9 cellular contexts compared by ENCODE assay signal in genomic region chr15:41895491-41895890, GRCh38. TPM values are rescaled to one million over a fixed set of nuclear protein-coding genes. Genes with fewer than 3 reads are reported as not detected.
DNase-seq lines count a peak whose midpoint lies in the region; ATAC-seq, FAIRE-seq and TF ChIP-seq lines count a peak whose summit lies in the region.
"Had no signal": no experiment of that assay in that cellular context is flagged by ENCODE, and none has a peak within 500 bp of the region (broad histone marks: within the 10 kb centered on the region; RNA-seq: fewer than 3 reads in every experiment).

No MANE protein-coding gene starts in this region.

- H3K36me3 Mint-ChIP-seq in activated CD8-positive, alpha-beta memory T cell treated with anti-CD3 and anti-CD28 coated beads, Interleukin-2, amount 10 ng/mL, durations not matched to agents 7 days and 5 days, result peaks cover 3% of the 10 kb centered on the region
- peaks cover 35% of the 10 kb centered on the region for H3K36me3 Mint-ChIP-seq in activated T-helper 17 cell treated with anti-CD3 and anti-CD28 coated beads, Interleukin-2, amount 50 U/mL, for 72 hours (ENCODE audit: low read depth)

- H3K4me2 ChIP-seq in keratinocyte (ENCODE audit: control insufficient read depth, extremely low read depth, insufficient read depth, low read depth, low read length), result no peak overlapping the region

- H3K36me3 ChIP-seq in keratinocyte (ENCODE audit: control insufficient read depth in 2 of 2, extremely low read depth in 1 of 2, insufficient read depth in 2 of 2, low read length in 2 of 2) (peaks cover 5 to 14% of the 10 kb centered on the region in 2 experiments), thyroid gland (peaks cover 8 to 14% of the 10 kb centered on the region in 2 donors), small intestine (ENCODE audit: control insufficient read depth in 2 of 2, insufficient read depth in 2 of 2, low read length in 2 of 2) (no peaks in the 10 kb centered on the region)
- H3K36me3 ChIP-seq: ovary had no signal

- dilution Hi-C loops in keratinocyte (cut with MboI; ENCODE audit: extremely low pct_ligation_motif_present, low sequenced_read_pairs), result no loop called here

- no peaks in the 10 kb centered on the region for H4K20me1 ChIP-seq in keratinocyte (ENCODE audit: control insufficient read depth, extremely low read depth, insufficient read depth, low read length)

- H3K4me3 ChIP-seq in keratinocyte (ENCODE audit: control insufficient read depth in 2 of 3, extremely low read depth in 1 of 3, insufficient read depth in 2 of 3, low read depth in 1 of 3, low read length in 3 of 3) (no peak overlapping the region), thyroid gland (replicated peaks in 1 of 3) (no peak overlapping the region), small intestine (ENCODE audit: low read depth in 1 of 2, low read length in 2 of 2) (no peak overlapping the region)
- H3K4me3 ChIP-seq: ovary had no signal

- H3K9ac ChIP-seq in keratinocyte (ENCODE audit: control insufficient read depth, extremely low read depth, insufficient read depth, low read length), result peak overlapping the region; percentile 72

- peaks cover 38% of the 10 kb centered on the region for H3K4me1 Mint-ChIP-seq in activated CD8-positive, alpha-beta memory T cell treated with anti-CD3 and anti-CD28 coated beads, Interleukin-2, amount 10 ng/mL, durations not matched to agents 7 days and 5 days
- H3K4me1 Mint-ChIP-seq in activated T-helper 17 cell treated with anti-CD3 and anti-CD28 coated beads, Interleukin-2, amount 50 U/mL, for 72 hours, result peaks cover 10% of the 10 kb centered on the region

- FAIRE-seq in keratinocyte (lab: Jason Lieb, UNC), result no peak
- FAIRE-seq in small intestine (lab: Jason Lieb, UNC), result no peak

- H3K9me1 ChIP-seq in keratinocyte (ENCODE audit: control insufficient read depth, extremely low read depth, insufficient read depth, low read length), result no peaks in the 10 kb centered on the region

- WGBS in thyroid gland, 2 donors, result 83 to 84% methylated on average over 11 of the region's 11 CpGs
- 92 to 94% (median 92%) methylated on average over 11 of the region's 11 CpGs for WGBS in small intestine, 3 donors

- H3K27ac ChIP-seq in keratinocyte (ENCODE audit: control insufficient read depth, insufficient read depth, low read length) (no peak overlapping the region), thyroid gland (peak overlapping the region; percentile 59 to 77 (median 68)), small intestine (ENCODE audit: low read depth in 1 of 2, low read length in 1 of 2) (peak overlapping the region in 1 of 2 donors; percentile 4)

- CTCF ChIA-PET in activated CD8-positive, alpha-beta memory T cell treated with anti-CD3 and anti-CD28 coated beads, Interleukin-2, amount 10 ng/mL, durations not matched to agents 7 days and 5 days (lab: Charles Lee), result interaction anchor here (0.7 to 5.2 kb wide), 9 partner anchors 8 to 122 kb away, joined by 3 to 47 read pairs (median 4); partner anchors contain the start of gene MAPKBP1

- ATAC-seq in activated CD8-positive, alpha-beta memory T cell treated with anti-CD3 and anti-CD28 coated beads, Interleukin-2, amount 10 ng/mL, durations not matched to agents 7 days and 5 days, result no peak
- ATAC-seq in activated T-helper 17 cell treated with anti-CD3 and anti-CD28 coated beads, Interleukin-2, amount 50 U/mL, for 72 hours (replicated peaks), result no peak

- DNase-seq in activated CD8-positive, alpha-beta memory T cell treated with anti-CD3 and anti-CD28 coated beads, Interleukin-2, amount 10 ng/mL, durations not matched to agents 7 days and 5 days, result no peak
- no peak for DNase-seq in activated CD8-positive, alpha-beta memory T cell treated with anti-CD3 and anti-CD28 coated beads, Interleukin-2, amount 50 U/mL, for 48 hours
- DNase-seq in keratinocyte (ENCODE audit: low read depth, low spot score), result no peak
- DNase-seq in thyroid gland, result no peak
- DNase-seq in small intestine, result no peak
- no peak for DNase-seq in NOMO-1 treated with DMSO at 0.1 percent for 48 hours (lab: John Stamatoyannopoulos, UW; ENCODE audit: unreplicated experiment)
- DNase-seq in RPMI8226, result no peak

- no peak for TF ChIP-seq POLR2A in thyroid gland (IDR thresholded peaks at IDR 0.05)

- TF ChIP-seq CTCF in keratinocyte (optimal IDR thresholded peaks at IDR 0.05 in 1 of 3, IDR thresholded peaks at IDR 0.05 in 1 of 3, conservative IDR thresholded peaks at IDR 0.05 in 1 of 3; ENCODE audit: extremely low read depth in 1 of 3, insufficient read depth in 2 of 3, low read length in 3 of 3) (no peak), thyroid gland (IDR thresholded peaks at IDR 0.05) (no peak)

- no peak overlapping the region for H2AFZ ChIP-seq in keratinocyte (ENCODE audit: control insufficient read depth, low read length)

- H3K9me3 ChIP-seq in keratinocyte (ENCODE audit: control insufficient read depth, low read depth, low read length) (no peaks in the 10 kb centered on the region), thyroid gland (no peaks in the 10 kb centered on the region), small intestine (ENCODE audit: control insufficient read depth, low read depth) (no peaks in the 10 kb centered on the region)
- H3K9me3 ChIP-seq: ovary had no signal

- H3K27me3 ChIP-seq in keratinocyte (ENCODE audit: control insufficient read depth, extremely low read depth, insufficient read depth, low read length), result no peaks in the 10 kb centered on the region
- no peaks in the 10 kb centered on the region for H3K27me3 ChIP-seq in thyroid gland
- H3K27me3 ChIP-seq in small intestine (ENCODE audit: control insufficient read depth in 2 of 2, insufficient read depth in 2 of 2, low read length in 2 of 2), result no peaks in the 10 kb centered on the region
- H3K27me3 ChIP-seq: ovary had no signal

- no peaks in the 10 kb centered on the region for H3K9me3 Mint-ChIP-seq in activated CD8-positive, alpha-beta memory T cell treated with anti-CD3 and anti-CD28 coated beads, Interleukin-2, amount 10 ng/mL, durations not matched to agents 7 days and 5 days (ENCODE audit: low read depth)
- H3K9me3 Mint-ChIP-seq in activated T-helper 17 cell treated with anti-CD3 and anti-CD28 coated beads, Interleukin-2, amount 50 U/mL, for 72 hours, result no peaks in the 10 kb centered on the region

- intact Hi-C loops in thyroid gland (cut with DNase I), result no loop called here

- H3K27ac Mint-ChIP-seq in activated CD8-positive, alpha-beta memory T cell treated with anti-CD3 and anti-CD28 coated beads, Interleukin-2, amount 10 ng/mL, durations not matched to agents 7 days and 5 days, result peak overlapping the region; percentile 96
- peak overlapping the region; percentile 87 for H3K27ac Mint-ChIP-seq in activated T-helper 17 cell treated with anti-CD3 and anti-CD28 coated beads, Interleukin-2, amount 50 U/mL, for 72 hours

- H3K4me1 ChIP-seq in keratinocyte (ENCODE audit: control insufficient read depth, extremely low read depth, insufficient read depth, low read length), result peaks cover 19% of the 10 kb centered on the region
- peaks cover 38 to 48% of the 10 kb centered on the region in 2 donors for H3K4me1 ChIP-seq in thyroid gland
- peaks cover 0 to 5% of the 10 kb centered on the region in 2 donors for H3K4me1 ChIP-seq in small intestine (ENCODE audit: control insufficient read depth in 2 of 2, insufficient read depth in 1 of 2, low read depth in 1 of 2, low read length in 1 of 2)

- peak overlapping the region; percentile 68 for H3K4me3 Mint-ChIP-seq in activated CD8-positive, alpha-beta memory T cell treated with anti-CD3 and anti-CD28 coated beads, Interleukin-2, amount 10 ng/mL, durations not matched to agents 7 days and 5 days
- peak overlapping the region; percentile 50 for H3K4me3 Mint-ChIP-seq in activated T-helper 17 cell treated with anti-CD3 and anti-CD28 coated beads, Interleukin-2, amount 50 U/mL, for 72 hours

- no peaks in the 10 kb centered on the region for H3K79me2 ChIP-seq in keratinocyte (ENCODE audit: control insufficient read depth, insufficient read depth, low read length)

- no peaks in the 10 kb centered on the region for H3K27me3 Mint-ChIP-seq in activated CD8-positive, alpha-beta memory T cell treated with anti-CD3 and anti-CD28 coated beads, Interleukin-2, amount 10 ng/mL, durations not matched to agents 7 days and 5 days
- no peaks in the 10 kb centered on the region for H3K27me3 Mint-ChIP-seq in activated T-helper 17 cell treated with anti-CD3 and anti-CD28 coated beads, Interleukin-2, amount 50 U/mL, for 72 hours

RNA-seq across cellular contexts. Expression of gene SPTBN5, which starts 1.6 kb away (rescaled TPM):
- under 1 TPM; 0.54 to 0.91 TPM for total RNA-seq in activated CD8-positive, alpha-beta memory T cell treated with anti-CD3 and anti-CD28 coated beads, Interleukin-2, amount 10 ng/mL, durations not matched to agents 7 days and 5 days
- 1 to 10 TPM; 2.4 to 4.9 TPM for total RNA-seq in activated T-helper 17 cell treated with anti-CD3 and anti-CD28 coated beads, Interleukin-2, amount 50 U/mL, for 72 hours
- polyA plus RNA-seq in keratinocyte (0.61 to 1.1 TPM (median 0.66 TPM) in 3 replicates), small intestine (under 1 TPM; 0.45 to 0.60 (median 0.54) TPM)
- 0.46 TPM for polyA plus RNA-seq in keratinocyte (2011; ENCODE audit: low read depth)
- 0.14 and 0.22 TPM in 2 replicates for polyA plus RNA-seq in keratinocyte (2011; cell fraction: cytosol; rRNA removed)
- 3.0 and 3.3 TPM in 2 replicates for polyA plus RNA-seq in keratinocyte (2011; cell fraction: nucleus; rRNA removed)
- polyA plus RNA-seq in keratinocyte (2012; ENCODE audit: low replicate concordance), result 0.64 and 1.9 TPM in 2 replicates
- polyA minus RNA-seq in keratinocyte, result 0.13 to 1.1 TPM (median 0.36 TPM) in 3 replicates
- polyA minus RNA-seq in keratinocyte (2011; cell fraction: cytosol; rRNA and poly(A)+ RNA removed), result not detected
- 0.62 and 1.4 TPM in 2 replicates for polyA minus RNA-seq in keratinocyte (2011; cell fraction: nucleus; rRNA and poly(A)+ RNA removed)
- 1 to 10 TPM in 3 of 4 donors, under 1 TPM in 1; 0.40 to 2.5 (median 1.8) TPM for total RNA-seq in thyroid gland

RNA-seq across cellular contexts. Expression of gene PLA2G4B, which starts 56.8 kb away (rescaled TPM):
- 1 to 10 TPM; 2.8 to 7.7 TPM for total RNA-seq in activated CD8-positive, alpha-beta memory T cell treated with anti-CD3 and anti-CD28 coated beads, Interleukin-2, amount 10 ng/mL, durations not matched to agents 7 days and 5 days
- total RNA-seq in activated T-helper 17 cell treated with anti-CD3 and anti-CD28 coated beads, Interleukin-2, amount 50 U/mL, for 72 hours, result 1 to 10 TPM; 2.7 to 8.3 TPM
- polyA plus RNA-seq in keratinocyte, result 3.9 to 9.8 TPM (median 8.6 TPM) in 3 replicates
- polyA plus RNA-seq in keratinocyte (2011; ENCODE audit: low read depth), result 16.9 TPM
- polyA plus RNA-seq in keratinocyte (2011; cell fraction: cytosol; rRNA removed), result 1.2 and 1.3 TPM in 2 replicates
- polyA plus RNA-seq in keratinocyte (2011; cell fraction: nucleus; rRNA removed), result 14.1 TPM in 2 replicates
- 1.9 and 50.8 TPM in 2 replicates for polyA plus RNA-seq in keratinocyte (2012; ENCODE audit: low replicate concordance)
- polyA minus RNA-seq in keratinocyte, result 0.92 to 6.6 TPM (median 6.6 TPM) in 3 replicates
- polyA minus RNA-seq in keratinocyte (2011; cell fraction: cytosol; rRNA and poly(A)+ RNA removed), result 2.1 TPM
- polyA minus RNA-seq in keratinocyte (2011; cell fraction: nucleus; rRNA and poly(A)+ RNA removed), result 7.7 and 8.4 TPM in 2 replicates
- 10 to 100 TPM in 1 of 4 donors, 1 to 10 TPM in 3; 6.2 to 13.0 (median 8.6) TPM for total RNA-seq in thyroid gland
- polyA plus RNA-seq in small intestine, result 10 to 100 TPM in 2 of 3 donors, 1 to 10 TPM in 1; 4.6 to 13.0 (median 11.3) TPM
